7 cellular contexts compared by ENCODE assay signal in the genomic region with DNA sequence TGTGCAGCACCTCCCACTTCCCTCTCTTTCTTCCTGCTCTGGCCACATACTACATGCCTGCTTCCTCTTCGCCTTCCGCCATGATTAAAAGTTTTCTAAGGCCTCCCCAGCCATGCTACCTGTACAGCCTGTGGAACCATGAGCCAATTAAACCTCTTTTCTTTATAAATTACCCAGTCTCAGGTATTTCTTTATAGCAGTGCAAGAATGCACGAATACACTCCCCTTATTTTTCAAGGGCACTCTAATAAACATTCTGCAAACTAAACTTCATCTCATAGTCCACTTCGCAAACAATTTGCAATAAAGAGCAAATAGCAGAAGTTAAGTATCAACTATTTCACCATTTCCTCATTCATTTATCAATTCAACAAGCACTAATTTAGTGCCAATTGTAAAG.
"Had no signal": no experiment of that assay in that cellular context is flagged by ENCODE, and none has a peak within 500 bp of the region (broad histone marks: within the 10 kb centered on the region; RNA-seq: fewer than 3 reads in every experiment).

No MANE protein-coding gene starts in this region.

- ATAC-seq: HepG2, K562 had no signal

- H3K4me3 ChIP-seq: K562 had no signal

- DNase-seq: IMR-90, KBM-7, KG1 had no signal

- H3K27ac ChIP-seq: HL-60, KMS-11 had no signal
